ENCODE assay signal across 24 cellular contexts in the genomic region with DNA sequence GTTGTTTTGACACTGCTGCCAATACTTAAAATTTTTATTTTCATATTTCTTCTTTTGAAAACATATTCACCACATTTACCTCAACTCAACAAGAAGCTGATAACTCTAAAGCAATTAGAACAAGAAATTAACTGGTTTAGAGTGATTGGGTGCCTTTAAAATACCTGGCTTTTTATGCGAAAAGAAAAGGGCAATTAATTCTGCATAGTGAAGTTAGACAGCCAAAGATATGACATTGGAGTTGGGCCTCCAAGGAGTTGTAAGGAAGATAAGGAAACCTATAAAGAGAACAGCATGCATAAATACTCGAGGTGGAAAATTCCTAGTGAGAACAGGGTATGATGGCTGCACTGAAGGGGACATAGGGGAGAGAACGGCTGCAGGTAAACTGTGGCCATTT.
"Had no signal": no experiment of that assay in that cellular context is flagged by ENCODE, and none has a peak within 500 bp of the region (broad histone marks: within the 10 kb centered on the region; RNA-seq: fewer than 3 reads in every experiment).

No MANE protein-coding gene starts in this region.

- H3K9me3 ChIP-seq: breast epithelium, Peyer's patch, SJSA1 had no signal

- H3K4me3 Mint-ChIP-seq: activated CD8-positive, alpha-beta memory T cell treated with anti-CD3 and anti-CD28 coated beads, Interleukin-2, amount 10 ng/mL, durations not matched to agents 7 days and 5 days had no signal

- H3K9me3 Mint-ChIP-seq: activated T-helper 2 cell treated with anti-CD3 and anti-CD28 coated beads, Interferon-gamma antibody, Interleukin-2, Interleukin-4, amounts not matched to agents 10 μg/mL and 5 μg/mL and 100 μg/mL, durations not matched to agents 14 hours and 24 hours and 36 hours had no signal

- H3K27me3 Mint-ChIP-seq: activated CD8-positive, alpha-beta memory T cell treated with anti-CD3 and anti-CD28 coated beads, Interleukin-2, amount 10 ng/mL, durations not matched to agents 7 days and 5 days had no signal

- H3K27me3 ChIP-seq: breast epithelium, Peyer's patch, SJSA1 had no signal

- H3K4me1 ChIP-seq: breast epithelium, Peyer's patch, SJSA1 had no signal

- DNase-seq: activated CD4-positive, alpha-beta T cell treated with anti-CD3 and anti-CD28 coated beads for 4 hours; activated CD4-positive, alpha-beta T cell treated with anti-CD3 and anti-CD28 coated beads, Interleukin-2, amount 50 U/mL, for 48 hours; activated CD8-positive, alpha-beta memory T cell treated with anti-CD3 and anti-CD28 coated beads, Interleukin-2, amount 10 ng/mL, durations not matched to agents 7 days and 5 days; activated gamma-delta T cell treated with Interleukin-2 at 50 U/mL for 16 hours; activated naive CD4-positive, alpha-beta T cell treated with anti-CD3 and anti-CD28 coated beads, Interleukin-2, amount 50 U/mL, for 16 hours; activated T-cell treated with anti-CD3 and anti-CD28 coated beads, Interleukin-2, amount 50 U/mL, for 48 hours; aorta; central memory CD4-positive, alpha-beta T cell; Karpas-422; NCI-H1105 treated with DMSO at 0.1 percent for 48 hours; NCI-H1436 treated with DMSO at 0.1 percent for 48 hours; NCI-H187; NCI-H2081; NCI-H510A treated with DMSO at 0.1 percent for 48 hours; NCI-H69; NK-92 treated with Interleukin-12 subunit alpha and Interleukin-12 subunit beta, amount 100 ng/mL, for 24 hours; OCI-M1; Peyer's patch; SHP77 had no signal

- H3K4me3 ChIP-seq: breast epithelium, Peyer's patch, SJSA1 had no signal

- ATAC-seq: activated CD4-positive, CD25-positive, alpha-beta regulatory T cell treated with anti-CD3 and anti-CD28 coated beads, Interleukin-2, amount 50 U/mL, for 24 hours; activated CD8-positive, alpha-beta memory T cell treated with anti-CD3 and anti-CD28 coated beads, Interleukin-2, amount 10 ng/mL, durations not matched to agents 7 days and 5 days had no signal

- H3K27ac ChIP-seq: breast epithelium, Peyer's patch, RWPE1, SJSA1 had no signal

- H3K27ac Mint-ChIP-seq: activated CD8-positive, alpha-beta memory T cell treated with anti-CD3 and anti-CD28 coated beads, Interleukin-2, amount 10 ng/mL, durations not matched to agents 7 days and 5 days had no signal

- H3K36me3 ChIP-seq: breast epithelium had no signal
